Comparison of ENCODE assay signal across 7 cellular contexts in genomic region chr11:20715464-20715863, GRCh38. TPM values are rescaled to one million over a fixed set of nuclear protein-coding genes. Genes with fewer than 3 reads are reported as not detected.
"Had no signal": no experiment of that assay in that cellular context is flagged by ENCODE, and none has a peak within 500 bp of the region (broad histone marks: within the 10 kb centered on the region; RNA-seq: fewer than 3 reads in every experiment).

No MANE protein-coding gene starts in this region.

- H2AFZ ChIP-seq: GM23338 had no signal

- DNase-seq: H9, HCEC 1CT had no signal

- H3K4me3 ChIP-seq: GM23338 had no signal

- H3K27ac ChIP-seq: HL-60 had no signal

- H3K4me2 ChIP-seq: GM23338 had no signal

RNA-seq across cellular contexts. Expression of gene NELL1, which starts 46.1 kb away (rescaled TPM):
- total RNA-seq: H1, HepG2, HT1080 had no signal
